In genomic region chr2:96150007-96150406, GRCh38 we compare ENCODE assay signal across 31 cellular contexts. TPM values are rescaled to one million over a fixed set of nuclear protein-coding genes. Genes with fewer than 3 reads are reported as not detected.
DNase-seq lines count a peak whose midpoint lies in the region; ATAC-seq and TF ChIP-seq lines count a peak whose summit lies in the region.
"Had no signal": no experiment of that assay in that cellular context is flagged by ENCODE, and none has a peak within 500 bp of the region (broad histone marks: within the 10 kb centered on the region; RNA-seq: fewer than 3 reads in every experiment).

No MANE protein-coding gene starts in this region.

- no peak for ATAC-seq in activated CD4-positive, alpha-beta T cell treated with anti-CD3 and anti-CD28 coated beads for 36 hours
- ATAC-seq: activated CD4-positive, CD25-positive, alpha-beta regulatory T cell treated with anti-CD3 and anti-CD28 coated beads, Interleukin-2, amount 50 U/mL, for 24 hours; activated naive CD4-positive, alpha-beta T cell treated with anti-CD3 and anti-CD28 coated beads, Interleukin-2, amount 50 U/mL, for 72 hours had no signal

- H3K4me3 ChIP-seq in CD8-positive, alpha-beta memory T cell (ENCODE audit: low read length), result no peak overlapping the region
- H3K4me3 ChIP-seq in coronary artery, result no peak overlapping the region
- no peak overlapping the region for H3K4me3 ChIP-seq in neuronal stem cell (ENCODE audit: low read length in 2 of 2)
- H3K4me3 ChIP-seq: SJSA1, smooth muscle cell, vagina had no signal

- H3K27ac Mint-ChIP-seq in activated CD4-positive, alpha-beta T cell treated with anti-CD3 and anti-CD28 coated beads for 36 hours, result peak overlapping the region; percentile 99
- peak overlapping the region in 7 of 8 donors; percentile 64 to 100 (median 99) for H3K27ac Mint-ChIP-seq in CD8-positive, alpha-beta memory T cell
- H3K27ac Mint-ChIP-seq: nephron progenitor cell had no signal

- no peak overlapping the region for H2BK15ac ChIP-seq in neuronal stem cell (ENCODE audit: low read length)

- no peak overlapping the region for H3K18ac ChIP-seq in neuronal stem cell (ENCODE audit: low read length)

- intact Hi-C loops in activated CD4-positive, alpha-beta T cell treated with anti-CD3 and anti-CD28 coated beads for 36 hours (cut with DNase I, micrococcal nuclease), result no loop called here

- no peak overlapping the region for H2BK5ac ChIP-seq in neuronal stem cell (ENCODE audit: low read length)

- H3K4me2 ChIP-seq in neuronal stem cell (ENCODE audit: insufficient read depth, low read length, poor library complexity, severe bottlenecking), result no peak overlapping the region
- H3K4me2 ChIP-seq: smooth muscle cell had no signal

- no peaks in the 10 kb centered on the region for H3K36me3 ChIP-seq in CD8-positive, alpha-beta memory T cell (ENCODE audit: insufficient read depth, low read length)
- no peaks in the 10 kb centered on the region for H3K36me3 ChIP-seq in neuronal stem cell (replicated peaks in 1 of 2; ENCODE audit: control insufficient read depth in 2 of 2, insufficient read depth in 2 of 2, low read length in 2 of 2)
- H3K36me3 ChIP-seq: BE2C, brain microvascular endothelial cell, SJSA1, vagina had no signal

- H3K79me1 ChIP-seq in neuronal stem cell (ENCODE audit: low read depth, low read length), result no peaks in the 10 kb centered on the region

- no peak for DNase-seq in activated CD4-positive, alpha-beta T cell treated with anti-CD3 and anti-CD28 coated beads for 36 hours
- DNase-seq in activated CD4-positive, alpha-beta T cell treated with anti-CD3 and anti-CD28 coated beads, Interleukin-2, amount 50 U/mL, for 48 hours, result no peak
- peak in 1 of 5 donors; percentile 39 for DNase-seq in CD8-positive, alpha-beta memory T cell
- DNase-seq in coronary artery (ENCODE audit: low spot score) (peak; percentile 64), neuronal stem cell (ENCODE audit: low spot score) (no peak), hippocampal formation (lab: John Stamatoyannopoulos, UW) (no peak), KBM-7 (no peak), GM19240 (ENCODE audit: insufficient read length, low spot score) (no peak)
- DNase-seq: BE2C; brain microvascular endothelial cell; dermis blood vessel endothelial cell; DMS153; foreskin fibroblast; HCEC 1CT; IMR-90; kidney glomerular epithelial cell; MM.1S; NCI-H146; NCI-H748 treated with DMSO at 0.1 percent for 48 hours; nephron progenitor cell; stimulated activated CD4-positive, alpha-beta T cell treated with anti-CD3 and anti-CD28 coated beads, Interleukin-4, amount 100 ng/mL, for 24 hours; substantia nigra; T-helper 9 cell had no signal

- H3K9me3 ChIP-seq in CD8-positive, alpha-beta memory T cell (ENCODE audit: low read length), result no peaks in the 10 kb centered on the region
- no peaks in the 10 kb centered on the region for H3K9me3 ChIP-seq in neuronal stem cell (replicated peaks in 1 of 2; ENCODE audit: control insufficient read depth in 2 of 2, insufficient read depth in 1 of 2, low read depth in 1 of 2, low read length in 2 of 2)
- H3K9me3 ChIP-seq: BE2C, SJSA1, vagina had no signal

- H4K91ac ChIP-seq in neuronal stem cell (ENCODE audit: low read depth, low read length, poor library complexity), result no peak overlapping the region

- peaks cover 81% of the 10 kb centered on the region for H3K4me1 Mint-ChIP-seq in activated CD4-positive, alpha-beta T cell treated with anti-CD3 and anti-CD28 coated beads for 36 hours
- H3K4me1 Mint-ChIP-seq in CD8-positive, alpha-beta memory T cell, result peaks cover 44 to 82% (median 55%) of the 10 kb centered on the region in 3 donors

- no peak overlapping the region for H2AFZ ChIP-seq in neuronal stem cell (ENCODE audit: low read length)

- peak overlapping the region; percentile 60 for H2AK5ac ChIP-seq in neuronal stem cell (ENCODE audit: low read depth, low read length)

- POLR2A ChIA-PET in activated CD4-positive, alpha-beta T cell treated with anti-CD3 and anti-CD28 coated beads for 36 hours (lab: Charles Lee), result interaction anchor here (0.6 kb wide), 1 partner anchor 378 kb away, joined by 3 read pairs; no protein-coding TSS in a partner anchor
- POLR2A ChIA-PET in CD8-positive, alpha-beta memory T cell (lab: Charles Lee), result interaction anchor here (1.0 to 2.2 kb wide), 2 partner anchors 12 to 14 kb away, joined by 3 to 8 read pairs; partner anchors contain the start of gene ASTL

- no peaks in the 10 kb centered on the region for H3K9me3 Mint-ChIP-seq in activated CD4-positive, alpha-beta T cell treated with anti-CD3 and anti-CD28 coated beads for 36 hours (ENCODE audit: low read depth)
- peaks cover 0 to 1% (median 0%) of the 10 kb centered on the region in 5 donors for H3K9me3 Mint-ChIP-seq in CD8-positive, alpha-beta memory T cell
- H3K9me3 Mint-ChIP-seq: activated naive CD4-positive, alpha-beta T cell treated with anti-CD3 and anti-CD28 coated beads, Interleukin-2, amount 50 U/mL, for 72 hours; nephron progenitor cell had no signal

- peaks cover 51% of the 10 kb centered on the region for H3K4me1 ChIP-seq in CD8-positive, alpha-beta memory T cell (ENCODE audit: insufficient read depth, low read length)
- H3K4me1 ChIP-seq in neuronal stem cell (ENCODE audit: control insufficient read depth in 2 of 2, insufficient read depth in 1 of 2, low read depth in 1 of 2, low read length in 2 of 2), result peaks cover 30 to 38% of the 10 kb centered on the region in 2 donors

- in situ Hi-C loops in KBM-7 (cut with MboI; ENCODE audit: low pct_unique_long_range_greater_than_20kb, low sequenced_read_pairs), result no loop called here

- H3K36me3 Mint-ChIP-seq in activated CD4-positive, alpha-beta T cell treated with anti-CD3 and anti-CD28 coated beads for 36 hours (ENCODE audit: low read depth), result peaks cover 4% of the 10 kb centered on the region
- no peaks in the 10 kb centered on the region for H3K36me3 Mint-ChIP-seq in CD8-positive, alpha-beta memory T cell

- H3K4ac ChIP-seq in neuronal stem cell (ENCODE audit: low read length), result no peak overlapping the region

- H3K27me3 Mint-ChIP-seq in activated CD4-positive, alpha-beta T cell treated with anti-CD3 and anti-CD28 coated beads for 36 hours, result no peaks in the 10 kb centered on the region
- peaks cover 0 to 7% of the 10 kb centered on the region in 2 donors for H3K27me3 Mint-ChIP-seq in CD8-positive, alpha-beta memory T cell

- H2BK12ac ChIP-seq in neuronal stem cell (ENCODE audit: low read length), result peak overlapping the region; percentile 75

- H3K27me3 ChIP-seq in CD8-positive, alpha-beta memory T cell (ENCODE audit: insufficient read depth, low read length, poor library complexity, severe bottlenecking), result no peaks in the 10 kb centered on the region
- H3K27me3 ChIP-seq in neuronal stem cell (ENCODE audit: control insufficient read depth in 3 of 3, insufficient read depth in 3 of 3, low read depth in 1 of 3, low read length in 3 of 3), result peaks cover 4 to 44% (median 19%) of the 10 kb centered on the region in 3 experiments
- H3K27me3 ChIP-seq: BE2C, brain microvascular endothelial cell, vagina had no signal

- no peak overlapping the region for H3K9ac ChIP-seq in neuronal stem cell (ENCODE audit: low read depth, low read length, poor library complexity)

- no peak for TF ChIP-seq CTCF in coronary artery (IDR thresholded peaks at IDR 0.05)

- CTCF ChIA-PET in activated CD4-positive, alpha-beta T cell treated with anti-CD3 and anti-CD28 coated beads for 36 hours (lab: Charles Lee), result interaction anchor here (0.8 to 17.4 kb wide), 4 partner anchors 11 to 178 kb away, joined by 3 to 347 read pairs (median 6); partner anchors contain the start of gene ASTL
- CTCF ChIA-PET in CD8-positive, alpha-beta memory T cell (lab: Charles Lee), result interaction anchor here (1.1 to 4.7 kb wide), 2 partner anchors 25 to 157 kb away, joined by 3 to 26 read pairs; no protein-coding TSS in a partner anchor

- no peak overlapping the region for H4K8ac ChIP-seq in neuronal stem cell (ENCODE audit: low read depth, low read length)

- no peak overlapping the region for H2BK120ac ChIP-seq in neuronal stem cell (ENCODE audit: low read depth, low read length)

- H3K23ac ChIP-seq in neuronal stem cell (ENCODE audit: low read depth, low read length, poor library complexity), result no peak overlapping the region

- H3K4me3 Mint-ChIP-seq in activated CD4-positive, alpha-beta T cell treated with anti-CD3 and anti-CD28 coated beads for 36 hours, result no peak overlapping the region
- no peak overlapping the region for H3K4me3 Mint-ChIP-seq in CD8-positive, alpha-beta memory T cell
- H3K4me3 Mint-ChIP-seq: nephron progenitor cell had no signal

- WGBS in neuronal stem cell (ENCODE audit: extremely low coverage in 2 of 2, insufficient read length in 2 of 2, insufficient replicate concordance in 1 of 2), 2 donors, result no CpG with 5 or more reads among the region's 3 CpGs

- H3K14ac ChIP-seq in neuronal stem cell (ENCODE audit: low read length), result no peak overlapping the region

- H3K27ac ChIP-seq in CD8-positive, alpha-beta memory T cell (ENCODE audit: low read depth, low read length), result no peak overlapping the region
- H3K27ac ChIP-seq in coronary artery (no peak overlapping the region), neuronal stem cell (replicated peaks; ENCODE audit: low read length) (no peak overlapping the region)
- H3K27ac ChIP-seq: brain microvascular endothelial cell, HL-60, SJSA1, vagina had no signal

RNA-seq across cellular contexts. Expression of gene DUSP2, which starts 4.8 kb away (rescaled TPM):
- total RNA-seq in activated CD4-positive, alpha-beta T cell treated with anti-CD3 and anti-CD28 coated beads for 36 hours, result 100 to 1,000 TPM; 248 to 407 TPM
- 100 to 1,000 TPM; 214 to 237 TPM for total RNA-seq in CD8-positive, alpha-beta memory T cell
- polyA plus RNA-seq in CD8-positive, alpha-beta memory T cell, result 518 TPM
- polyA plus RNA-seq in neuronal stem cell (2013, experiment 1 of 2), result 0.59 TPM
- polyA plus RNA-seq in neuronal stem cell (2013, experiment 2 of 2), result 0.58 TPM

RNA-seq across cellular contexts. Expression of gene ASTL, which starts 11.7 kb away (rescaled TPM):
- total RNA-seq in activated CD4-positive, alpha-beta T cell treated with anti-CD3 and anti-CD28 coated beads for 36 hours, result 1 to 10 TPM; 2.5 to 2.8 TPM
- total RNA-seq in CD8-positive, alpha-beta memory T cell, result 10 to 100 TPM; 16.2 to 18.0 TPM
- 0.49 TPM for polyA plus RNA-seq in CD8-positive, alpha-beta memory T cell
- polyA plus RNA-seq in neuronal stem cell (2013, experiment 1 of 2), result not detected
- 0.04 TPM for polyA plus RNA-seq in neuronal stem cell (2013, experiment 2 of 2)
- total RNA-seq: A172, dermis blood vessel endothelial cell, IMR-90, pulmonary artery endothelial cell, SJSA1, vagina had no signal
- polyA plus RNA-seq: IMR-90, smooth muscle cell had no signal

RNA-seq across cellular contexts. Expression of gene ADRA2B, which starts 33.6 kb away (rescaled TPM):
- under 1 TPM; 0.30 to 0.54 TPM for total RNA-seq in activated CD4-positive, alpha-beta T cell treated with anti-CD3 and anti-CD28 coated beads for 36 hours
- total RNA-seq in CD8-positive, alpha-beta memory T cell, result under 1 TPM; 0.07 to 0.24 TPM
- not detected for polyA plus RNA-seq in CD8-positive, alpha-beta memory T cell
- 3.6 TPM for polyA plus RNA-seq in neuronal stem cell (2013, experiment 1 of 2)
- 3.7 TPM for polyA plus RNA-seq in neuronal stem cell (2013, experiment 2 of 2)
- total RNA-seq: A172, IMR-90, pulmonary artery endothelial cell, SJSA1 had no signal
- polyA plus RNA-seq: IMR-90 had no signal

RNA-seq across cellular contexts. Expression of gene STARD7, which starts 58.6 kb away (rescaled TPM):
- 100 to 1,000 TPM; 151 to 173 TPM for total RNA-seq in activated CD4-positive, alpha-beta T cell treated with anti-CD3 and anti-CD28 coated beads for 36 hours
- 100 to 1,000 TPM; 255 to 256 TPM for total RNA-seq in CD8-positive, alpha-beta memory T cell
- polyA plus RNA-seq in CD8-positive, alpha-beta memory T cell, result 147 TPM
- 68.1 TPM for polyA plus RNA-seq in neuronal stem cell (2013, experiment 1 of 2)
- polyA plus RNA-seq in neuronal stem cell (2013, experiment 2 of 2), result 69.0 TPM

Comparison
In these comparisons a context has a peak if more than half of its experiments do, and no peak if none do; other contexts are left out.
1. RNA of gene ASTL, which starts 11.7 kb away (total RNA-seq): 16.2 to 18.0 TPM in CD8-positive, alpha-beta memory T cell; 2.5 to 2.8 TPM in activated CD4-positive, alpha-beta T cell treated with anti-CD3 and anti-CD28 coated beads for 36 hours; every median in the first group is over 4 times any median in the second.